In genomic region chr1:79877086-79877485, GRCh38 we compare ENCODE assay signal across 25 cellular contexts.
"Had no signal": no experiment of that assay in that cellular context is flagged by ENCODE, and none has a peak within 500 bp of the region (broad histone marks: within the 10 kb centered on the region; RNA-seq: fewer than 3 reads in every experiment).

No MANE protein-coding gene starts in this region.

- DNase-seq: stimulated activated CD4-positive, alpha-beta T cell treated with anti-CD3 and anti-CD28 coated beads, Interleukin-2, amount 100 ng/mL, for 48 hours; stimulated activated CD4-positive, alpha-beta T cell treated with anti-CD3 and anti-CD28 coated beads, Interleukin-4, amount 100 ng/mL, for 1 hour; stimulated activated CD4-positive, alpha-beta T cell treated with anti-CD3 and anti-CD28 coated beads, Interleukin-4, amount 100 ng/mL, for 24 hours; stimulated activated CD4-positive, alpha-beta T cell treated with anti-CD3 and anti-CD28 coated beads, Interleukin-4, amount 100 ng/mL, for 4 hours; stimulated activated CD8-positive, alpha-beta memory T cell treated with anti-CD3 and anti-CD28 coated beads, Interleukin-4, amount 100 ng/mL, for 48 hours; stimulated activated naive B cell treated with anti-CD40 and anti-IgM and Interleukin-4, amounts not matched to agents 10 μg/mL and 1 μg/mL and 100 μg/mL, for 72 hours; stimulated activated naive CD4-positive, alpha-beta T cell; stimulated activated naive CD4-positive, alpha-beta T cell treated with Interleukin-2 at 50 U/mL for 16 hours; stimulated activated naive CD8-positive, alpha-beta T cell treated with anti-CD3 and anti-CD28 coated beads, Interleukin-15, amount 100 ng/mL, for 72 hours; stimulated activated naive CD8-positive, alpha-beta T cell treated with anti-CD3 and anti-CD28 coated beads, Interleukin-15, Interleukin-2, amounts not matched to agents 100 U/mL and 50 U/mL, for 24 hours; stomach; substantia nigra; testis; thyroid gland; tibial artery; transverse colon; trophoblast cell; upper lobe of left lung; upper lobe of right lung; uterus had no signal

- H3K9me3 ChIP-seq: suprapubic skin, testis, thyroid gland, upper lobe of right lung, uterus, vagina had no signal

- H3K27ac ChIP-seq: stomach, suprapubic skin, testis, thoracic aorta, thyroid gland, tibial artery, tibial nerve, transverse colon, upper lobe of left lung, upper lobe of right lung, uterus, vagina had no signal

- FAIRE-seq: urothelium cell line had no signal

- H3K36me3 ChIP-seq: stomach, suprapubic skin, thoracic aorta, thyroid gland, tibial artery, tibial nerve, transverse colon, upper lobe of left lung, upper lobe of right lung, uterus, vagina had no signal

- H3K27me3 ChIP-seq: stomach, suprapubic skin, testis, thyroid gland, tibial artery, tibial nerve, transverse colon, upper lobe of left lung, upper lobe of right lung, uterus, vagina had no signal

- H3K4me3 ChIP-seq: stomach, suprapubic skin, testis, thoracic aorta, thyroid gland, tibial artery, tibial nerve, transverse colon, upper lobe of left lung, upper lobe of right lung, uterus, vagina had no signal

- H3K4me1 ChIP-seq: stomach, suprapubic skin, testis, thyroid gland, tibial artery, tibial nerve, transverse colon, upper lobe of left lung, upper lobe of right lung, uterus, vagina had no signal
